24 cellular contexts compared by ENCODE assay signal in the genomic region with DNA sequence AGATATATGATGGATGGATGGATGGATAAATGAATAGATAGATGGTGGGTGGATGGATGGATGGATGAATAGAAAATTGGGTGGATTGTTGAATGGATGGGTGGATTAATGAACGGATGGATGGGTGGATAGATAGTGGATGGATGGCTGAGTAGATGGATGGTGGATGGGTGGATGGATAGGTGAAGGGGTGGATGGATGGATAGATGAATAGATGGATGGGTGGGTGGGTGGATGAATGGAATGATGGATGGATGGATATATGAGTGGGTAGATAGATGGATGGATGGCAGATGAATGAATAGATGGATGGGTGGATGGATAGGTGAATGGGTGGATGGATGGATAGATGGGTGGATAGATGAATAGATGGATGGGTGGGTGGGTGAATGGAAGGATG.
"Had no signal": no experiment of that assay in that cellular context is flagged by ENCODE, and none has a peak within 500 bp of the region (broad histone marks: within the 10 kb centered on the region; RNA-seq: fewer than 3 reads in every experiment).

No MANE protein-coding gene starts in this region.

- FAIRE-seq: HTR-8/SVneo, RCC 7860 had no signal

- H3K9ac ChIP-seq: KMS-11 had no signal

- DNase-seq: Kasumi-1, MM.1S, NCI-H1092 treated with DMSO at 0.1 percent for 48 hours, NCI-H1436, NCI-H187, NCI-H2029, NCI-H2081 treated with DMSO at 0.1 percent for 48 hours, NCI-H2171, NCI-H226, NCI-H446, NCI-H510A, NCI-H524 treated with DMSO at 0.1 percent for 48 hours, NCI-H69, NCI-H774, Right ventricle myocardium superior, RPMI8226, SIG-M5, SW 1271 had no signal

- H3K27ac ChIP-seq: HL-60, KMS-11, SJSA1, SK-N-MC had no signal

- H3K4me2 ChIP-seq: KMS-11 had no signal

- H3K27me3 ChIP-seq: SJSA1 had no signal

- H3K9me3 ChIP-seq: SJSA1 had no signal

- H3K4me3 ChIP-seq: SJSA1, SK-N-MC had no signal

- H3K36me3 ChIP-seq: SJSA1 had no signal
